1 cellular context compared by ENCODE assay signal in genomic region chr12:45990468-45991288, GRCh38.
TF ChIP-seq lines count a peak whose summit lies in the region.

SCAF11 (minus strand) TSS chr12:45990574; CDS start chr12:45964167, 26,407 bp downstream.

TF ChIP-seq in HepG2, 621 proteins besides CTCF, POLR2A, EP300 and RAD21 (continued from another document and continues in another):
- no peak for TF ChIP-seq AFF4 (CRISPR knock-in tag; IDR thresholded peaks at IDR 0.05)
- 0 out of 2 replicates have a peak, but pooled peaks have one; percentile 47 for TF ChIP-seq SSRP1 (CRISPR knock-in tag; IDR thresholded peaks at IDR 0.05)
- TF ChIP-seq CEBPB (IDR thresholded peaks at IDR 0.05; ENCODE audit: borderline replicate concordance, low read depth, low read length), result no peak
- peak; percentile 93 for TF ChIP-seq SIX1 (CRISPR knock-in tag; IDR thresholded peaks at IDR 0.05; ENCODE audit: borderline replicate concordance)
- peak; percentile 94; the same call in 1 of the 2 replicates for TF ChIP-seq ZNF567 (CRISPR knock-in tag; IDR thresholded peaks at IDR 0.05; ENCODE audit: borderline replicate concordance)
- TF ChIP-seq ZFP36L2 (CRISPR knock-in tag; IDR thresholded peaks at IDR 0.05), result no peak
- no peak for TF ChIP-seq CCAR2 (optimal IDR thresholded peaks at IDR 0.05; ENCODE audit: low read depth, low read length)
- peak; percentile 83 for TF ChIP-seq ZBTB26 (CRISPR knock-in tag; IDR thresholded peaks at IDR 0.05; ENCODE audit: borderline replicate concordance)
- TF ChIP-seq PHF8 (CRISPR knock-in tag; IDR thresholded peaks at IDR 0.05), result peak; percentile 80; the same call in 1 of the 2 replicates
- TF ChIP-seq YEATS4 (CRISPR knock-in tag; IDR thresholded peaks at IDR 0.05; ENCODE audit: borderline replicate concordance), result peak; percentile 25; the same call in 1 of the 2 replicates
- TF ChIP-seq SMAD9 (CRISPR knock-in tag; IDR thresholded peaks at IDR 0.05), result 0 out of 2 replicates have a peak, but pooled peaks have one; percentile 39
- peak; percentile 88 for TF ChIP-seq ZNF784 (CRISPR knock-in tag; IDR thresholded peaks at IDR 0.05; ENCODE audit: borderline replicate concordance)
- TF ChIP-seq ZNF724P (CRISPR knock-in tag; IDR thresholded peaks at IDR 0.05; ENCODE audit: borderline replicate concordance), result peak; percentile 50; the same call in 1 of the 2 replicates
- peak; percentile 33 for TF ChIP-seq RBFOX2 (IDR thresholded peaks at IDR 0.05; ENCODE audit: low read depth, low read length)
- TF ChIP-seq ZBTB44 (CRISPR knock-in tag; IDR thresholded peaks at IDR 0.05), result no peak
- TF ChIP-seq ZNF280B (CRISPR knock-in tag; IDR thresholded peaks at IDR 0.05; ENCODE audit: borderline replicate concordance), result peak; percentile 95; the same call in 1 of the 2 replicates
- peak; percentile 96 for TF ChIP-seq ZNF607 (CRISPR knock-in tag; IDR thresholded peaks at IDR 0.05; ENCODE audit: borderline replicate concordance)
- 0 out of 2 replicates have a peak, but pooled peaks have one; percentile 48 for TF ChIP-seq ZNF773 (CRISPR knock-in tag; IDR thresholded peaks at IDR 0.05; ENCODE audit: borderline replicate concordance)
- TF ChIP-seq BCLAF1 (IDR thresholded peaks at IDR 0.05), result no peak
- no peak for TF ChIP-seq GABPA (IDR thresholded peaks at IDR 0.05; ENCODE audit: low read depth, low read length)
- TF ChIP-seq GABPA (CRISPR knock-in tag; IDR thresholded peaks at IDR 0.05; ENCODE audit: low read depth), result peak; percentile 74
- TF ChIP-seq SYNCRIP (IDR thresholded peaks at IDR 0.05; ENCODE audit: insufficient read depth, low read depth, low read length), result no peak
- TF ChIP-seq MAZ (IDR thresholded peaks at IDR 0.05; ENCODE audit: borderline replicate concordance, low read depth, low read length), result peak; percentile 99
- TF ChIP-seq MAZ (CRISPR knock-in tag; IDR thresholded peaks at IDR 0.05; ENCODE audit: low read depth), result peak; percentile 99
- TF ChIP-seq SIX4 (CRISPR knock-in tag; IDR thresholded peaks at IDR 0.05), result 0 out of 2 replicates have a peak, but pooled peaks have one; percentile 7
- peak; percentile 97 for TF ChIP-seq ZNF747 (CRISPR knock-in tag; IDR thresholded peaks at IDR 0.05; ENCODE audit: borderline replicate concordance)
- TF ChIP-seq SETDB1 (CRISPR knock-in tag; IDR thresholded peaks at IDR 0.05; ENCODE audit: borderline replicate concordance), result no peak; the same call in 1 of the 2 replicates
- TF ChIP-seq ZNF333 (CRISPR knock-in tag; IDR thresholded peaks at IDR 0.05; ENCODE audit: borderline replicate concordance), result peak; percentile 94
- TF ChIP-seq ZNF343 (CRISPR knock-in tag; IDR thresholded peaks at IDR 0.05), result peak; percentile 85; the same call in 1 of the 2 replicates
- peak; percentile 28; the same call in 1 of the 2 replicates for TF ChIP-seq TRAFD1 (CRISPR knock-in tag; IDR thresholded peaks at IDR 0.05; ENCODE audit: borderline replicate concordance)
- TF ChIP-seq MLXIP (CRISPR knock-in tag; IDR thresholded peaks at IDR 0.05; ENCODE audit: borderline replicate concordance), result 0 out of 2 replicates have a peak, but pooled peaks have one; percentile 53
- peak; percentile 78; the same call in 1 of the 2 replicates for TF ChIP-seq ZFP41 (CRISPR knock-in tag; IDR thresholded peaks at IDR 0.05; ENCODE audit: borderline replicate concordance)
- peak; percentile 72; the same call in 1 of the 2 replicates for TF ChIP-seq ZNF547 (CRISPR knock-in tag; IDR thresholded peaks at IDR 0.05)
- TF ChIP-seq ATF3 (CRISPR knock-in tag; IDR thresholded peaks at IDR 0.05), result no peak
- TF ChIP-seq ZNF597 (CRISPR knock-in tag; IDR thresholded peaks at IDR 0.05), result no peak
- no peak for TF ChIP-seq ZNF207 (IDR thresholded peaks at IDR 0.05; ENCODE audit: borderline replicate concordance)
